Comparison of ENCODE assay signal across 1 cellular context in the genomic region with DNA sequence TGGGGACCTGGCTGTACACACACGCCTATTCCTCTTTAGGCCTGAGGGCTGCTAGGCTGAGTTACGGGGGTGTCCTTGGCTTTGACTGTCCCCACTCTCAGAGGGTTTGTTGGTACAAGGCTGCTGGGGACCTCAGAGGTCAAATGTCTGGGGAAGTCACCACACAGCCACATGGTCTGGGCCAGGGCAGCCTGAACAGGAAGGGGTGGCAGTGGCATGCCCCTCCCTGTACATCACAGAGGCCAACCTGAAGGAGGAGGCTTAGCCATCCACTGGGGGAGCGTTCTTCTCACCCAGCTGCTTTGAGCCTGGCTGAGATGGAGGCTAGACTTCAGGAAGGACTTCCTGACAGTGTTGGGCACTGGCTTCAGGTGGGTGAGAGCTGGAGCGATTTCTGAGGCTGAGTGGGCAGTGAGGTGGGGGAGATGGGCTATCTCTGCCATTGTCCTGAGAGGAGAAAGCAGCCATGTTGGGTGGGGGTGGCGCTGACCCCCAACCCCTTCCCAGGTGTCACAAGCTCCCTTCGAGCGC.
TF ChIP-seq lines count a peak whose summit lies in the region.

No MANE protein-coding gene starts in this region.

TF ChIP-seq in GM23338, 12 proteins besides CTCF, POLR2A, EP300 and RAD21 (continued from another document):
- TF ChIP-seq, protein P1, sequence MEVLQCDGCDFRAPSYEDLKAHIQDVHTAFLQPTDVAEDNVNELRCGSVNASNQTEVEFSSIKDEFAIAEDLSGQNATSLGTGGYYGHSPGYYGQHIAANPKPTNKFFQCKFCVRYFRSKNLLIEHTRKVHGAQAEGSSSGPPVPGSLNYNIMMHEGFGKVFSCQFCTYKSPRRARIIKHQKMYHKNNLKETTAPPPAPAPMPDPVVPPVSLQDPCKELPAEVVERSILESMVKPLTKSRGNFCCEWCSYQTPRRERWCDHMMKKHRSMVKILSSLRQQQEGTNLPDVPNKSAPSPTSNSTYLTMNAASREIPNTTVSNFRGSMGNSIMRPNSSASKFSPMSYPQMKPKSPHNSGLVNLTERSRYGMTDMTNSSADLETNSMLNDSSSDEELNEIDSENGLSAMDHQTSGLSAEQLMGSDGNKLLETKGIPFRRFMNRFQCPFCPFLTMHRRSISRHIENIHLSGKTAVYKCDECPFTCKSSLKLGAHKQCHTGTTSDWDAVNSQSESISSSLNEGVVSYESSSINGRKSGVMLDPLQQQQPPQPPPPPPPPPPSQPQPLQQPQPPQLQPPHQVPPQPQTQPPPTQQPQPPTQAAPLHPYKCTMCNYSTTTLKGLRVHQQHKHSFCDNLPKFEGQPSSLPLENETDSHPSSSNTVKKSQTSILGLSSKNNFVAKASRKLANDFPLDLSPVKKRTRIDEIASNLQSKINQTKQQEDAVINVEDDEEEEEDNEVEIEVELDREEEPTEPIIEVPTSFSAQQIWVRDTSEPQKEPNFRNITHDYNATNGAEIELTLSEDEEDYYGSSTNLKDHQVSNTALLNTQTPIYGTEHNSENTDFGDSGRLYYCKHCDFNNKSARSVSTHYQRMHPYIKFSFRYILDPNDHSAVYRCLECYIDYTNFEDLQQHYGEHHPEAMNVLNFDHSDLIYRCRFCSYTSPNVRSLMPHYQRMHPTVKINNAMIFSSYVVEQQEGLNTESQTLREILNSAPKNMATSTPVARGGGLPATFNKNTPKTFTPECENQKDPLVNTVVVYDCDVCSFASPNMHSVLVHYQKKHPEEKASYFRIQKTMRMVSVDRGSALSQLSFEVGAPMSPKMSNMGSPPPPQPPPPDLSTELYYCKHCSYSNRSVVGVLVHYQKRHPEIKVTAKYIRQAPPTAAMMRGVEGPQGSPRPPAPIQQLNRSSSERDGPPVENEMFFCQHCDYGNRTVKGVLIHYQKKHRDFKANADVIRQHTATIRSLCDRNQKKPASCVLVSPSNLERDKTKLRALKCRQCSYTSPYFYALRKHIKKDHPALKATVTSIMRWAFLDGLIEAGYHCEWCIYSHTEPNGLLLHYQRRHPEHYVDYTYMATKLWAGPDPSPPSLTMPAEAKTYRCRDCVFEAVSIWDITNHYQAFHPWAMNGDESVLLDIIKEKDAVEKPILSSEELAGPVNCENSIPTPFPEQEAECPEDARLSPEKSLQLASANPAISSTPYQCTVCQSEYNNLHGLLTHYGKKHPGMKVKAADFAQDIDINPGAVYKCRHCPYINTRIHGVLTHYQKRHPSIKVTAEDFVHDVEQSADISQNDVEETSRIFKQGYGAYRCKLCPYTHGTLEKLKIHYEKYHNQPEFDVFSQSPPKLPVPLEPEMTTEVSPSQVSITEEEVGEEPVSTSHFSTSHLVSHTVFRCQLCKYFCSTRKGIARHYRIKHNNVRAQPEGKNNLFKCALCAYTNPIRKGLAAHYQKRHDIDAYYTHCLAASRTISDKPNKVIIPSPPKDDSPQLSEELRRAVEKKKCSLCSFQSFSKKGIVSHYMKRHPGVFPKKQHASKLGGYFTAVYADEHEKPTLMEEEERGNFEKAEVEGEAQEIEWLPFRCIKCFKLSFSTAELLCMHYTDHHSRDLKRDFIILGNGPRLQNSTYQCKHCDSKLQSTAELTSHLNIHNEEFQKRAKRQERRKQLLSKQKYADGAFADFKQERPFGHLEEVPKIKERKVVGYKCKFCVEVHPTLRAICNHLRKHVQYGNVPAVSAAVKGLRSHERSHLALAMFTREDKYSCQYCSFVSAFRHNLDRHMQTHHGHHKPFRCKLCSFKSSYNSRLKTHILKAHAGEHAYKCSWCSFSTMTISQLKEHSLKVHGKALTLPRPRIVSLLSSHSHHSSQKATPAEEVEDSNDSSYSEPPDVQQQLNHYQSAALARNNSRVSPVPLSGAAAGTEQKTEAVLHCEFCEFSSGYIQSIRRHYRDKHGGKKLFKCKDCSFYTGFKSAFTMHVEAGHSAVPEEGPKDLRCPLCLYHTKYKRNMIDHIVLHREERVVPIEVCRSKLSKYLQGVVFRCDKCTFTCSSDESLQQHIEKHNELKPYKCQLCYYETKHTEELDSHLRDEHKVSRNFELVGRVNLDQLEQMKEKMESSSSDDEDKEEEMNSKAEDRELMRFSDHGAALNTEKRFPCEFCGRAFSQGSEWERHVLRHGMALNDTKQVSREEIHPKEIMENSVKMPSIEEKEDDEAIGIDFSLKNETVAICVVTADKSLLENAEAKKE (CRISPR knock-in tag; IDR thresholded peaks at IDR 0.05) = no peak
